In the genomic region with DNA sequence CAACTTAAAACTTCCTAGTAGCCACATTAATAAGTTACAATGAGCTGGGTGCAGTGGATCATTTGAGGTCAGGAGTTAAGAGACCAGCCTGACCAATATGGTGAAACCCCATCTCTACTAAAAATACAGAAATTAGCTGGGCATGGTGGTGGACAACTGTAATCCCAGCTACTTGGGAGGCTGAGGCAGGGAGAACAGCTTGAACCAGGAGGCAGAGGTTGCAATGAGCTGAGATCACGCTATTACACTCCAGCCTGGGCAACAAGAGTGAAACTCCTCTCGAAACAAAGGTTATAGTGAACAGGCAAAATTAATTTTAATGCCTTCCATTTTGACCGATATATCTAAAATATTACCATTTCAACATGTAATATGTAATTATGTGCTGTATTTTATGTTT, we compare ENCODE assay signal across 15 cellular contexts. TPM values are rescaled to one million over a fixed set of nuclear protein-coding genes. Genes with fewer than 3 reads are reported as not detected.
"Had no signal": no experiment of that assay in that cellular context is flagged by ENCODE, and none has a peak within 500 bp of the region (broad histone marks: within the 10 kb centered on the region; RNA-seq: fewer than 3 reads in every experiment).

No MANE protein-coding gene starts in this region.

RNA-seq across cellular contexts. Expression of a gene that starts 30.9 kb away (rescaled TPM):
- total RNA-seq: activated B cell treated with CpG ODN at 0.5 μM for 24 hours; activated CD4-positive, alpha-beta memory T cell treated with anti-CD3 and anti-CD28 coated beads for 36 hours; activated CD4-positive, alpha-beta memory T cell treated with anti-CD3 and anti-CD28 coated beads, Interleukin-2, amount 10 ng/mL, durations not matched to agents 7 days and 5 days; activated CD4-positive, alpha-beta T cell treated with anti-CD3 and anti-CD28 coated beads for 36 hours; activated CD4-positive, alpha-beta T cell treated with anti-CD3 and anti-CD28 coated beads, Interleukin-2, amount 10 ng/mL, durations not matched to agents 24 days and 14 days; activated CD4-positive, alpha-beta T cell treated with anti-CD3 and anti-CD28 coated beads, Interleukin-2, amount 10 ng/mL, durations not matched to agents 7 days and 5 days; activated CD8-positive, alpha-beta memory T cell treated with anti-CD3 and anti-CD28 coated beads for 36 hours; activated CD8-positive, alpha-beta memory T cell treated with anti-CD3 and anti-CD28 coated beads, Interleukin-2, amount 10 ng/mL, durations not matched to agents 7 days and 5 days; activated CD8-positive, alpha-beta T cell treated with anti-CD3 and anti-CD28 coated beads for 36 hours; activated CD8-positive, alpha-beta T cell treated with anti-CD3 and anti-CD28 coated beads, Interleukin-2, amount 10 ng/mL, durations not matched to agents 7 days and 5 days; T-cell; T-helper 1 cell treated with Interleukin-12 subunit alpha and Interleukin-12 subunit beta and Interleukin-4 antibody, amounts not matched to agents 30 ng/mL and 1 ng/mL, for 36 hours; T-helper 17 cell; T-helper 2 cell treated with Interferon-gamma antibody and Interleukin-4, amounts not matched to agents 100 ng/mL and 5 ng/mL, for 36 hours; WTC11 had no signal
